Comparison of ENCODE assay signal across 15 cellular contexts in genomic region chr2:241274127-241274526, GRCh38. TPM values are rescaled to one million over a fixed set of nuclear protein-coding genes. Genes with fewer than 3 reads are reported as not detected.
DNase-seq lines count a peak whose midpoint lies in the region; ATAC-seq and TF ChIP-seq lines count a peak whose summit lies in the region.
"Had no signal": no experiment of that assay in that cellular context is flagged by ENCODE, and none has a peak within 500 bp of the region (broad histone marks: within the 10 kb centered on the region; RNA-seq: fewer than 3 reads in every experiment).

No MANE protein-coding gene starts in this region.

- no peak for TF ChIP-seq POLR2A in stomach (IDR thresholded peaks at IDR 0.05)

- H3K9me3 Mint-ChIP-seq in activated naive CD8-positive, alpha-beta T cell (ENCODE audit: low read depth) = peaks cover 7% of the 10 kb centered on the region
- peaks cover 15% of the 10 kb centered on the region for H3K9me3 Mint-ChIP-seq in activated naive CD8-positive, alpha-beta T cell treated with anti-CD3 and anti-CD28 coated beads, Interleukin-2, amount 50 U/mL, for 24 hours
- H3K9me3 Mint-ChIP-seq in natural killer cell treated with Interleukin-12 subunit alpha and Interleukin-12 subunit beta and Interleukin-15 and Interleukin-18, amount 100 ng/mL, for 72 hours = peaks cover 3% of the 10 kb centered on the region
- H3K9me3 Mint-ChIP-seq in stimulated activated effector memory CD8-positive, alpha-beta T cell treated with anti-CD3 and anti-CD28 coated beads, Interleukin-12 subunit alpha, Interleukin-12 subunit beta, amount 100 ng/mL, for 72 hours = peaks cover 9% of the 10 kb centered on the region

- peaks cover 8% of the 10 kb centered on the region for H3K4me1 ChIP-seq in RWPE2 (ENCODE audit: insufficient read depth, poor library complexity, severe bottlenecking)
- H3K4me1 ChIP-seq in stomach = peaks cover 25 to 48% (median 41%) of the 10 kb centered on the region in 4 donors

- TF ChIP-seq EP300 in stomach (IDR thresholded peaks at IDR 0.05) = no peak

- H3K4me3 ChIP-seq in RWPE2 (ENCODE audit: severe bottlenecking) = no peak overlapping the region
- H3K4me3 ChIP-seq in stomach = no peak overlapping the region

- H3K27ac ChIP-seq in RWPE2 (ENCODE audit: poor library complexity, severe bottlenecking) (peak overlapping the region; percentile 77), stomach (peak overlapping the region in 3 of 5 donors; percentile 94 to 98 (median 97))
- H3K27ac ChIP-seq: KMS-11 had no signal

- no peak for TF ChIP-seq CTCF in RWPE2 (IDR thresholded peaks at IDR 0.05; ENCODE audit: poor library complexity, severe bottlenecking)
- peak in 1 of 7 experiments; percentile 25 for TF ChIP-seq CTCF in stomach (IDR thresholded peaks at IDR 0.05)

- H3K27me3 ChIP-seq in RWPE2 (ENCODE audit: insufficient read depth, poor library complexity, severe bottlenecking) = no peaks in the 10 kb centered on the region
- no peaks in the 10 kb centered on the region for H3K27me3 ChIP-seq in stomach

- 44 to 83% (median 64%) methylated on average over 5 of the region's 5 CpGs for WGBS in stomach, 5 donors

- no peaks in the 10 kb centered on the region for H3K27me3 Mint-ChIP-seq in activated naive CD8-positive, alpha-beta T cell
- no peaks in the 10 kb centered on the region for H3K27me3 Mint-ChIP-seq in activated naive CD8-positive, alpha-beta T cell treated with anti-CD3 and anti-CD28 coated beads, Interleukin-2, amount 50 U/mL, for 24 hours
- H3K27me3 Mint-ChIP-seq in natural killer cell treated with Interleukin-12 subunit alpha and Interleukin-12 subunit beta and Interleukin-15 and Interleukin-18, amount 100 ng/mL, for 72 hours = no peaks in the 10 kb centered on the region
- H3K27me3 Mint-ChIP-seq: activated B cell treated with CpG ODN at 0.5 μM for 24 hours had no signal

- intact Hi-C loops in stomach (cut with DNase I; ENCODE audit: low total_unique reads) = no loop called here

- H3K36me3 ChIP-seq in RWPE2 (ENCODE audit: low read depth) (peaks cover 19% of the 10 kb centered on the region), stomach (peaks cover 0 to under 1% (median 0%) of the 10 kb centered on the region in 4 donors)

- ATAC-seq in activated naive CD8-positive, alpha-beta T cell treated with anti-CD3 and anti-CD28 coated beads, Interleukin-2, amount 50 U/mL, for 24 hours = no peak
- ATAC-seq in RWPE2 (ENCODE audit: low read depth) = peak; percentile 10; the same call in 1 of the 3 replicates
- no peak for ATAC-seq in natural killer cell treated with Interleukin-12 subunit alpha and Interleukin-12 subunit beta and Interleukin-15 and Interleukin-18, amount 100 ng/mL, for 72 hours
- ATAC-seq in stimulated activated effector memory CD8-positive, alpha-beta T cell treated with anti-CD3 and anti-CD28 coated beads, Interleukin-12 subunit alpha, Interleukin-12 subunit beta, amount 100 ng/mL, for 72 hours = no peak
- ATAC-seq: SK-N-SH treated with all-trans-retinoic acid at 6 μM for 48 hours had no signal

- peaks cover 39% of the 10 kb centered on the region for H3K4me1 Mint-ChIP-seq in activated naive CD8-positive, alpha-beta T cell (ENCODE audit: low read depth)
- peaks cover 37% of the 10 kb centered on the region for H3K4me1 Mint-ChIP-seq in activated naive CD8-positive, alpha-beta T cell treated with anti-CD3 and anti-CD28 coated beads, Interleukin-2, amount 50 U/mL, for 24 hours
- H3K4me1 Mint-ChIP-seq in natural killer cell treated with Interleukin-12 subunit alpha and Interleukin-12 subunit beta and Interleukin-15 and Interleukin-18, amount 100 ng/mL, for 72 hours (ENCODE audit: low read depth in 2 of 2) = peaks cover 32 to 41% of the 10 kb centered on the region in 2 donors
- peaks cover 54% of the 10 kb centered on the region for H3K4me1 Mint-ChIP-seq in stimulated activated effector memory CD8-positive, alpha-beta T cell treated with anti-CD3 and anti-CD28 coated beads, Interleukin-12 subunit alpha, Interleukin-12 subunit beta, amount 100 ng/mL, for 72 hours

- H3K27ac Mint-ChIP-seq in activated naive CD8-positive, alpha-beta T cell = no peak overlapping the region
- H3K27ac Mint-ChIP-seq in activated naive CD8-positive, alpha-beta T cell treated with anti-CD3 and anti-CD28 coated beads, Interleukin-2, amount 50 U/mL, for 24 hours = no peak overlapping the region
- H3K27ac Mint-ChIP-seq in natural killer cell treated with Interleukin-12 subunit alpha and Interleukin-12 subunit beta and Interleukin-15 and Interleukin-18, amount 100 ng/mL, for 72 hours = no peak overlapping the region
- H3K27ac Mint-ChIP-seq in stimulated activated effector memory CD8-positive, alpha-beta T cell treated with anti-CD3 and anti-CD28 coated beads, Interleukin-12 subunit alpha, Interleukin-12 subunit beta, amount 100 ng/mL, for 72 hours = no peak overlapping the region
- H3K27ac Mint-ChIP-seq: activated B cell treated with CpG ODN at 0.5 μM for 24 hours had no signal

- peak overlapping the region; percentile 18 for H3K4me3 Mint-ChIP-seq in activated naive CD8-positive, alpha-beta T cell
- H3K4me3 Mint-ChIP-seq in activated naive CD8-positive, alpha-beta T cell treated with anti-CD3 and anti-CD28 coated beads, Interleukin-2, amount 50 U/mL, for 24 hours = no peak overlapping the region
- H3K4me3 Mint-ChIP-seq in natural killer cell treated with Interleukin-12 subunit alpha and Interleukin-12 subunit beta and Interleukin-15 and Interleukin-18, amount 100 ng/mL, for 72 hours = no peak overlapping the region
- H3K4me3 Mint-ChIP-seq in stimulated activated effector memory CD8-positive, alpha-beta T cell treated with anti-CD3 and anti-CD28 coated beads, Interleukin-12 subunit alpha, Interleukin-12 subunit beta, amount 100 ng/mL, for 72 hours = no peak overlapping the region

- H3K36me3 Mint-ChIP-seq in activated naive CD8-positive, alpha-beta T cell = peaks cover 9% of the 10 kb centered on the region
- peaks cover 12% of the 10 kb centered on the region for H3K36me3 Mint-ChIP-seq in activated naive CD8-positive, alpha-beta T cell treated with anti-CD3 and anti-CD28 coated beads, Interleukin-2, amount 50 U/mL, for 24 hours (ENCODE audit: low read depth)
- peaks cover 9% of the 10 kb centered on the region for H3K36me3 Mint-ChIP-seq in natural killer cell treated with Interleukin-12 subunit alpha and Interleukin-12 subunit beta and Interleukin-15 and Interleukin-18, amount 100 ng/mL, for 72 hours
- H3K36me3 Mint-ChIP-seq in stimulated activated effector memory CD8-positive, alpha-beta T cell treated with anti-CD3 and anti-CD28 coated beads, Interleukin-12 subunit alpha, Interleukin-12 subunit beta, amount 100 ng/mL, for 72 hours = peaks cover 21% of the 10 kb centered on the region

- H3K9me3 ChIP-seq in RWPE2 (ENCODE audit: severe bottlenecking) (no peaks in the 10 kb centered on the region), stomach (no peaks in the 10 kb centered on the region)

- no peak for DNase-seq in activated naive CD8-positive, alpha-beta T cell treated with anti-CD3 and anti-CD28 coated beads, Interleukin-2, amount 50 U/mL, for 24 hours
- no peak for DNase-seq in RWPE2 (ENCODE audit: low spot score)
- DNase-seq in iris pigment epithelial cell (ENCODE audit: low read depth) = peak; percentile 37
- DNase-seq in stomach = peak; percentile 26
- no peak for DNase-seq in natural killer cell treated with Interleukin-12 subunit alpha and Interleukin-12 subunit beta and Interleukin-15 and Interleukin-18, amount 100 ng/mL, for 72 hours (ENCODE audit: low spot score)
- no peak for DNase-seq in stimulated activated naive CD4-positive, alpha-beta T cell treated with Interleukin-2 at 50 U/mL for 16 hours (lab: John Stamatoyannopoulos, UW)
- no peak for DNase-seq in stimulated activated effector memory CD8-positive, alpha-beta T cell treated with anti-CD3 and anti-CD28 coated beads, Interleukin-12 subunit alpha, Interleukin-12 subunit beta, amount 100 ng/mL, for 72 hours (ENCODE audit: low spot score in 2 of 2)
- DNase-seq: activated B cell treated with CpG ODN at 0.5 μM for 24 hours, cortex of kidney, DND-41, NCI-H1694 treated with DMSO at 0.1 percent for 48 hours, psoas muscle had no signal

RNA-seq across cellular contexts. Expression of gene HDLBP, which starts 41.3 kb away (rescaled TPM):
- 100 to 1,000 TPM; 350 to 752 (median 530) TPM for total RNA-seq in stomach
- polyA plus RNA-seq in stomach = 100 to 1,000 TPM; 171 to 207 (median 173) TPM
- total RNA-seq in natural killer cell treated with Interleukin-12 subunit alpha and Interleukin-12 subunit beta and Interleukin-15 and Interleukin-18, amount 100 ng/mL, for 72 hours = 100 to 1,000 TPM; 295 to 479 TPM

RNA-seq across cellular contexts. Expression of gene SEPTIN2, which starts 41.6 kb away (rescaled TPM):
- total RNA-seq in stomach = 100 to 1,000 TPM in 4 of 5 donors, 10 to 100 TPM in 1; 88.7 to 603 (median 272) TPM
- polyA plus RNA-seq in stomach = 100 to 1,000 TPM; 104 to 169 (median 164) TPM
- 100 to 1,000 TPM; 246 to 264 TPM for total RNA-seq in natural killer cell treated with Interleukin-12 subunit alpha and Interleukin-12 subunit beta and Interleukin-15 and Interleukin-18, amount 100 ng/mL, for 72 hours

Comparison
In these comparisons a context has a peak if more than half of its experiments do, and no peak if none do; other contexts are left out.
1. DNase-seq: peak in iris pigment epithelial cell (single experiment) and stomach (single experiment); none in activated naive CD8-positive, alpha-beta T cell treated with anti-CD3 and anti-CD28 coated beads, Interleukin-2, amount 50 U/mL, for 24 hours (single experiment), RWPE2 (single experiment), natural killer cell treated with Interleukin-12 subunit alpha and Interleukin-12 subunit beta and Interleukin-15 and Interleukin-18, amount 100 ng/mL, for 72 hours (single experiment), stimulated activated naive CD4-positive, alpha-beta T cell treated with Interleukin-2 at 50 U/mL for 16 hours (single experiment) and stimulated activated effector memory CD8-positive, alpha-beta T cell treated with anti-CD3 and anti-CD28 coated beads, Interleukin-12 subunit alpha, Interleukin-12 subunit beta, amount 100 ng/mL, for 72 hours (0 of 2).